ENCODE assay signal across 10 cellular contexts in genomic region chr9:109098960-109099308, GRCh38. TPM values are rescaled to one million over a fixed set of nuclear protein-coding genes. Genes with fewer than 3 reads are reported as not detected.
DNase-seq lines count a peak whose midpoint lies in the region; ATAC-seq, FAIRE-seq and TF ChIP-seq lines count a peak whose summit lies in the region.
"Had no signal": no experiment of that assay in that cellular context is flagged by ENCODE, and none has a peak within 500 bp of the region (broad histone marks: within the 10 kb centered on the region; RNA-seq: fewer than 3 reads in every experiment).

No MANE protein-coding gene starts in this region.

- H3K4me1 ChIP-seq in adipocyte (ENCODE audit: control insufficient read depth, insufficient read depth, low read length) (peaks cover 41% of the 10 kb centered on the region), left lung (peaks cover 30 to 54% of the 10 kb centered on the region in 2 donors)

- H3K27ac ChIP-seq in left lung: peak overlapping the region; percentile 38 to 70

- peak; percentile 58 for ATAC-seq in left lung

- no peaks in the 10 kb centered on the region for H3K9me3 ChIP-seq in adipocyte (ENCODE audit: control insufficient read depth, low read length)
- H3K9me3 ChIP-seq in left lung: no peaks in the 10 kb centered on the region

- DNase-seq in NCI-H510A treated with DMSO at 0.1 percent for 48 hours (lab: John Stamatoyannopoulos, UW) (peak; percentile 77), NCI-H510A (lab: John Stamatoyannopoulos, UW) (no peak), adipocyte (ENCODE audit: low read depth) (no peak), left lung (no peak), superior temporal gyrus (ENCODE audit: extremely low spot score) (peak; percentile 63), SHP77 (lab: John Stamatoyannopoulos, UW) (no peak), HTR-8/SVneo (ENCODE audit: insufficient read length, low spot score) (no peak), NCI-H1105 treated with DMSO at 0.1 percent for 48 hours (lab: John Stamatoyannopoulos, UW) (no peak)
- DNase-seq: activated T-cell treated with anti-CD3 and anti-CD28 coated beads for 4 hours had no signal

- TF ChIP-seq CTCF in left lung (IDR thresholded peaks at IDR 0.05): no peak

- peak overlapping the region; percentile 27 for H3K9ac ChIP-seq in adipocyte (ENCODE audit: low read length)

- H3K36me3 ChIP-seq in adipocyte (ENCODE audit: control insufficient read depth, insufficient read depth, low read length, severe bottlenecking) (peaks cover 10% of the 10 kb centered on the region), left lung (peaks cover 0 to 10% of the 10 kb centered on the region in 2 donors)

- no peak overlapping the region for H3K4me3 ChIP-seq in adipocyte (ENCODE audit: low read length)
- no peak overlapping the region for H3K4me3 ChIP-seq in left lung

- intact Hi-C loops in left lung (cut with DNase I): no loop called here

- FAIRE-seq in HTR-8/SVneo (lab: Jason Lieb, UNC): no peak
- FAIRE-seq: A204.1 had no signal

- H3K27me3 ChIP-seq in adipocyte (replicated peaks; ENCODE audit: control insufficient read depth, insufficient read depth, low read length): no peaks in the 10 kb centered on the region
- H3K27me3 ChIP-seq in left lung: no peaks in the 10 kb centered on the region

RNA-seq across cellular contexts. Expression of gene TMEM245, which starts 20.8 kb away (rescaled TPM):
- total RNA-seq in left lung: 10 to 100 TPM; 61.0 to 88.1 TPM

Comparison
In these comparisons a context has a peak if more than half of its experiments do, and no peak if none do; other contexts are left out.
1. DNase-seq: peak in NCI-H510A treated with DMSO at 0.1 percent for 48 hours (single experiment) and superior temporal gyrus (single experiment); none in NCI-H510A (single experiment), adipocyte (single experiment), left lung (0 of 2), SHP77 (0 of 2), HTR-8/SVneo (single experiment) and NCI-H1105 treated with DMSO at 0.1 percent for 48 hours (single experiment).